In the genomic region with DNA sequence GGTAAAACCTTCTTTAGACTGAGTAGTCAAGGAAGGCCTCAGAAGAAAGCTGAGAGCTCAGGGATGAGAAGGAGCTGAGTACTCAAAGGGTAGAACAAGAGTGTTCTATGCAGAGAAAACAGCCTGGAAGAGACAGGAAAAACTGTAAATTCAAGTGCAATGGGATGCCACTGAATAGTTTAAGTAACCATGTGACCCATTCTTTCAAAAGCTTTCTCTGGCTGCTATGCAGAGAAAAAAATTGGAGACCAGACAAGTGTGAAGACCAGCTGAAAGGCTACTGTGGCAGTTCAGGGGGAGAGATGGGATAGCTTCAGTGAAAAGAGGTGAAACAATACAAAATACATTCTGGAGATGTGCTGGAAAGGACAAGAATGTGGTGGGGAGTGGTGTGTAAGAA, we compare ENCODE assay signal across 16 cellular contexts.
A peak's percentile ranks its signal among the peaks of the same experiment; 100 is the strongest.
DNase-seq lines count a peak whose midpoint lies in the region; ATAC-seq and TF ChIP-seq lines count a peak whose summit lies in the region.
"Had no signal": no experiment of that assay in that cellular context is flagged by ENCODE, and none has a peak within 500 bp of the region (broad histone marks: within the 10 kb centered on the region; RNA-seq: fewer than 3 reads in every experiment).

No MANE protein-coding gene starts in this region.

- H3K4me1 ChIP-seq in BE2C = peaks cover 5% of the 10 kb centered on the region
- H3K4me1 ChIP-seq: right lobe of liver had no signal

- CTCF ChIA-PET in activated CD8-positive, alpha-beta memory T cell treated with anti-CD3 and anti-CD28 coated beads, Interleukin-2, amount 10 ng/mL, durations not matched to agents 7 days and 5 days (lab: Charles Lee) = interaction anchor here (1.0 to 1.4 kb wide), 3 partner anchors 15 to 95 kb away, joined by 3 to 4 read pairs (median 3); no protein-coding TSS in a partner anchor

- no peaks in the 10 kb centered on the region for H3K27me3 ChIP-seq in BE2C
- H3K27me3 ChIP-seq: hepatocyte, right lobe of liver, tibial artery had no signal

- H3K4me1 Mint-ChIP-seq in activated CD8-positive, alpha-beta memory T cell treated with anti-CD3 and anti-CD28 coated beads, Interleukin-2, amount 10 ng/mL, durations not matched to agents 7 days and 5 days = peaks cover 60% of the 10 kb centered on the region
- peaks cover 45% of the 10 kb centered on the region for H3K4me1 Mint-ChIP-seq in T-helper 17 cell

- no peaks in the 10 kb centered on the region for H3K9me3 Mint-ChIP-seq in activated CD8-positive, alpha-beta memory T cell treated with anti-CD3 and anti-CD28 coated beads, Interleukin-2, amount 10 ng/mL, durations not matched to agents 7 days and 5 days (ENCODE audit: low read depth)

- no peak for TF ChIP-seq CTCF in BE2C (IDR thresholded peaks at IDR 0.05; ENCODE audit: low read depth, low read length)

- H3K36me3 ChIP-seq in BE2C = peaks cover 10% of the 10 kb centered on the region
- H3K36me3 ChIP-seq: right lobe of liver had no signal

- ATAC-seq in activated CD8-positive, alpha-beta memory T cell treated with anti-CD3 and anti-CD28 coated beads, Interleukin-2, amount 10 ng/mL, durations not matched to agents 7 days and 5 days = no peak
- ATAC-seq in T-helper 17 cell (no peak), sciatic nerve (peak; percentile 55), HG02623 (IDR thresholded peaks at IDR 0.05; ENCODE audit: unreplicated experiment) (no peak)
- ATAC-seq: activated CD4-positive, alpha-beta T cell treated with anti-CD3 and anti-CD28 coated beads for 36 hours; right lobe of liver had no signal

- H3K27ac Mint-ChIP-seq in activated CD8-positive, alpha-beta memory T cell treated with anti-CD3 and anti-CD28 coated beads, Interleukin-2, amount 10 ng/mL, durations not matched to agents 7 days and 5 days = peak overlapping the region; percentile 11
- H3K27ac Mint-ChIP-seq in T-helper 17 cell = peak overlapping the region; percentile 37
- H3K27ac Mint-ChIP-seq: activated CD4-positive, alpha-beta T cell treated with anti-CD3 and anti-CD28 coated beads for 36 hours had no signal

- intact Hi-C loops in sciatic nerve (cut with DNase I) = no loop called here

- no peak for DNase-seq in activated CD8-positive, alpha-beta memory T cell treated with anti-CD3 and anti-CD28 coated beads, Interleukin-2, amount 10 ng/mL, durations not matched to agents 7 days and 5 days
- DNase-seq in activated CD8-positive, alpha-beta memory T cell treated with anti-CD3 and anti-CD28 coated beads for 24 hours = no peak
- DNase-seq in T-helper 17 cell = no peak
- peak; percentile 30 for DNase-seq in fibroblast of gingiva (ENCODE audit: low read depth)
- DNase-seq in sciatic nerve (ENCODE audit: low spot score) = no peak
- DNase-seq in HT-29 (ENCODE audit: low spot score) = no peak
- DNase-seq in BE2C = no peak
- DNase-seq: activated CD4-positive, alpha-beta T cell treated with anti-CD3 and anti-CD28 coated beads for 36 hours; activated gamma-delta T cell; DMS79 treated with DMSO at 0.1 percent for 48 hours; mucosa of descending colon; NCI-H187 treated with DMSO at 0.1 percent for 48 hours; right lobe of liver; tibial artery had no signal

- H3K9me3 ChIP-seq in T-helper 17 cell (ENCODE audit: control insufficient read depth, low read length, poor library complexity, severe bottlenecking) = no peaks in the 10 kb centered on the region
- H3K9me3 ChIP-seq in BE2C = no peaks in the 10 kb centered on the region
- H3K9me3 ChIP-seq: mucosa of descending colon, right lobe of liver, tibial artery had no signal

- H3K27me3 Mint-ChIP-seq in activated CD8-positive, alpha-beta memory T cell treated with anti-CD3 and anti-CD28 coated beads, Interleukin-2, amount 10 ng/mL, durations not matched to agents 7 days and 5 days = no peaks in the 10 kb centered on the region
- no peaks in the 10 kb centered on the region for H3K27me3 Mint-ChIP-seq in T-helper 17 cell
- H3K27me3 Mint-ChIP-seq: activated CD4-positive, alpha-beta T cell treated with anti-CD3 and anti-CD28 coated beads for 36 hours had no signal

- no peak overlapping the region for H3K4me3 ChIP-seq in BE2C (ENCODE audit: low read depth, low read length)
- H3K4me3 ChIP-seq: hepatocyte, mucosa of descending colon, right lobe of liver, tibial artery had no signal

- H3K36me3 Mint-ChIP-seq in activated CD8-positive, alpha-beta memory T cell treated with anti-CD3 and anti-CD28 coated beads, Interleukin-2, amount 10 ng/mL, durations not matched to agents 7 days and 5 days = peaks cover 42% of the 10 kb centered on the region
- H3K36me3 Mint-ChIP-seq in T-helper 17 cell (ENCODE audit: low read depth) = peaks cover 2% of the 10 kb centered on the region

- H3K4me3 Mint-ChIP-seq in activated CD8-positive, alpha-beta memory T cell treated with anti-CD3 and anti-CD28 coated beads, Interleukin-2, amount 10 ng/mL, durations not matched to agents 7 days and 5 days = no peak overlapping the region
- H3K4me3 Mint-ChIP-seq in T-helper 17 cell = no peak overlapping the region
- H3K4me3 Mint-ChIP-seq: activated CD4-positive, alpha-beta T cell treated with anti-CD3 and anti-CD28 coated beads for 36 hours had no signal
